8 cellular contexts compared by ENCODE assay signal in genomic region chr10:43105119-43105792, GRCh38. TPM values are rescaled to one million over a fixed set of nuclear protein-coding genes. Genes with fewer than 3 reads are reported as not detected.
A peak's percentile ranks its signal among the peaks of the same experiment; 100 is the strongest.
DNase-seq lines count a peak whose midpoint lies in the region; ATAC-seq, FAIRE-seq and TF ChIP-seq lines count a peak whose summit lies in the region.

No MANE protein-coding gene starts in this region.

- H3K9me3 ChIP-seq in NT2/D1 (ENCODE audit: insufficient read depth, low read length) (no peaks in the 10 kb centered on the region), mononuclear cell (ENCODE audit: low read depth, low read length) (no peaks in the 10 kb centered on the region)

- TF ChIP-seq CTCF in epithelial cell of esophagus (IDR thresholded peaks at IDR 0.05; ENCODE audit: insufficient read depth, low read depth, low read length, missing control alignments) = peak; percentile 73

- H3K4me3 ChIP-seq in NT2/D1 (ENCODE audit: insufficient read length, low read depth) = peak overlapping the region; percentile 55
- H3K4me3 ChIP-seq in epithelial cell of esophagus (ENCODE audit: low read length) = peak overlapping the region; percentile 49
- H3K4me3 ChIP-seq in mononuclear cell (ENCODE audit: low read length) = peak overlapping the region; percentile 36

- FAIRE-seq in GM19239 (lab: Jason Lieb, UNC) = peak; percentile 68

- peak; percentile 65 for ATAC-seq in HG03378 (IDR thresholded peaks at IDR 0.05; ENCODE audit: unreplicated experiment)

- H3K4me1 ChIP-seq in NT2/D1 (ENCODE audit: insufficient read depth, insufficient read length) (peaks cover 11% of the 10 kb centered on the region), mononuclear cell (ENCODE audit: insufficient read depth, low read length) (peaks cover 26% of the 10 kb centered on the region)

- no peaks in the 10 kb centered on the region for H3K27me3 ChIP-seq in NT2/D1 (ENCODE audit: insufficient read depth, insufficient read length)
- H3K27me3 ChIP-seq in mononuclear cell (ENCODE audit: insufficient read depth, low read length) = peaks cover 11% of the 10 kb centered on the region

- no peaks in the 10 kb centered on the region for H3K36me3 ChIP-seq in NT2/D1 (ENCODE audit: insufficient read depth, insufficient read length, low read length)

- H3K9ac ChIP-seq in NT2/D1 (ENCODE audit: insufficient read length, low read depth) = peak overlapping the region; percentile 75

- DNase-seq in C1 segment of cervical spinal cord (lab: John Stamatoyannopoulos, UW) = peak in 12 of 14 donors; percentile 9 to 76 (median 50)
- peak; percentile 88 for DNase-seq in GM19239 (ENCODE audit: insufficient read length, low spot score)
- DNase-seq in NT2/D1 (ENCODE audit: low read depth, low spot score) = peak; percentile 39
- DNase-seq in activated CD8-positive, alpha-beta memory T cell treated with anti-CD3 and anti-CD28 coated beads, Interleukin-2, amount 50 U/mL, for 48 hours = peak; percentile 95
- DNase-seq in epithelial cell of esophagus (ENCODE audit: low read depth) = peak; percentile 68
- peak; percentile 45 to 60 for DNase-seq in stimulated activated CD8-positive, alpha-beta memory T cell treated with anti-CD3 and anti-CD28 coated beads, Interleukin-15, amount 100 ng/mL, for 4 hours (ENCODE audit: low read depth in 2 of 2)

RNA-seq across cellular contexts. Expression of gene RET, which starts 28.4 kb away (rescaled TPM):
- 0.63 TPM for total RNA-seq in mononuclear cell

RNA-seq across cellular contexts. Expression of gene CSGALNACT2, which starts 33.0 kb away (rescaled TPM):
- 68.8 TPM for total RNA-seq in mononuclear cell

Comparison
In these comparisons a context has a peak if more than half of its experiments do, and no peak if none do; other contexts are left out.
1. Peak in every context shown above with its lines: DNase-seq, ATAC-seq and H3K4me3 ChIP-seq.
2. DNase-seq: peak in every context shown above with its lines; median percentile 95 in activated CD8-positive, alpha-beta memory T cell treated with anti-CD3 and anti-CD28 coated beads, Interleukin-2, amount 50 U/mL, for 48 hours; 88 in GM19239; 68 in epithelial cell of esophagus; 52 in stimulated activated CD8-positive, alpha-beta memory T cell treated with anti-CD3 and anti-CD28 coated beads, Interleukin-15, amount 100 ng/mL, for 4 hours; 50 in C1 segment of cervical spinal cord; 39 in NT2/D1.